Comparison of ENCODE assay signal across 8 cellular contexts in the genomic region with DNA sequence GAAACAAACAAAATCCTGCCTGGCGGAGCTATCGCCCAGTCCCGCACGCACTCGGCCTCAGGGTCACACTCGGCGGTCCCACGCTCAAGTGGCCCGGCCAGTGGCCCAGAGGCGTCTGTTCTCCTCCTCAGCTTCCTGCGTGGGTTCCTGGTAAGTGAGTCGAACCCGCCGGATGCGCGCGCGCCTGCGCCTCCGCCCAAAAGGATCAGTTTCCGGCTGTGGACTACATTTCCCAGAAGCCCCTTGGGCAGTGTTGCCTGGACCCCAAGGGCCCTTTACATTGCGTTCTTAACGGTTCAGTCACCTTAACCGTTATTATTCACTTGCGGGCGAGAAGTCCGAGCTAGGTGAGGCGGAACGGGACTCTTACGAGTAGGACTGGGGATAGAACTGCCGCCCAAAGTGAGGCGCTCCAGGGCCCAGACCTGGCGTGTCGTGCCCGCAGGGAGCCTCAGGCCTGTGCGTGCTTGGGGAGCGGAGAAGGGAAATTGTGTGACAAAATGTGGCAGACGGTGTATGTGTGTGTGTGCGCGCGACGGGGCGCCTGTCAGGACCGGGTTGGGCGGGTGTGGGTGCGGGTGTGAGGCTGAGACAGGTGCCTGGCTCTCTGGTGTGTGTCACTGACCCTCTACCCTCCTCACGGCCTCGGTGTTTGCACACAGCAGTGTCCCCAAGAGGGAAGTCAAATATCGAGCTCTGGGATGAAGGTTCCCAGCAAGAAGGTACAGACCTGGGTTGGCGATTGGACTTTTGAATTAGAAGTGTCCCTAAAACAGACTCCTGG. TPM values are rescaled to one million over a fixed set of nuclear protein-coding genes. Genes with fewer than 3 reads are reported as not detected.
DNase-seq lines count a peak whose midpoint lies in the region; ATAC-seq and TF ChIP-seq lines count a peak whose summit lies in the region.

A gene (plus strand): TSS at position 250 of the 784 bp plus-strand sequence. CDS start 1,267 bp downstream, outside the sequence.

- H3K36me3 ChIP-seq in adrenal gland (replicated peaks in 1 of 2) (no peaks in the 10 kb centered on the region), heart right ventricle (peaks cover 0 to 32% (median 0%) of the 10 kb centered on the region in 9 donors)

- H3K9me3 Mint-ChIP-seq in type B pancreatic cell: peaks cover 12% of the 10 kb centered on the region

- DNase-seq in NCI-H146 (lab: John Stamatoyannopoulos, UW) (peak; percentile 91), T follicular helper cell (ENCODE audit: low read depth) (peak; percentile 82), adrenal gland (peak; percentile 90 to 97 (median 92)), heart right ventricle (peak; percentile 91 to 94), pons (ENCODE audit: low spot score) (peak; percentile 90), type B pancreatic cell (ENCODE audit: extremely low spot score, unreplicated experiment) (peak; percentile 88)

- 0 to 1% (median 0%) methylated on average over 1 to 50 of the region's 50 CpGs for WGBS in adrenal gland, 4 donors
- WGBS in heart right ventricle, 2 donors: 1% methylated on average over 50 of the region's 50 CpGs

- H3K9me3 ChIP-seq in adrenal gland (replicated peaks in 1 of 3) (no peaks in the 10 kb centered on the region), heart right ventricle (peaks cover 0 to 12% (median 0%) of the 10 kb centered on the region in 11 donors)

- ATAC-seq in HG02870 (IDR thresholded peaks at IDR 0.05; ENCODE audit: unreplicated experiment): peak; percentile 83
- peak; percentile 98 to 100 (median 99) for ATAC-seq in heart right ventricle

- peaks cover 17% of the 10 kb centered on the region for H3K36me3 Mint-ChIP-seq in type B pancreatic cell

- TF ChIP-seq POLR2A in adrenal gland (IDR thresholded peaks at IDR 0.05): peak; percentile 67 to 93

- H3K4me1 ChIP-seq in adrenal gland (replicated peaks in 1 of 2): peaks cover 8 to 16% of the 10 kb centered on the region in 2 donors
- H3K4me1 ChIP-seq in heart right ventricle: peaks cover 0 to 24% (median 18%) of the 10 kb centered on the region in 9 donors

- peak within 1 kb of the TSS; percentile 96 for H3K4me3 Mint-ChIP-seq in type B pancreatic cell

- intact Hi-C loops in adrenal gland (cut with DNase I): no loop called here
- intact Hi-C loops in heart right ventricle (cut with DNase I): loop anchor here in 4 of 10 donors (2.0 kb wide), 2 partner anchors 24 to 26 kb away; a partner anchor contains a TSS

- TF ChIP-seq CTCF in GM12875 (IDR thresholded peaks at IDR 0.05; ENCODE audit: borderline replicate concordance, insufficient read depth, low read depth, low read length) (no peak), adrenal gland (IDR thresholded peaks at IDR 0.05) (no peak), heart right ventricle (IDR thresholded peaks at IDR 0.05) (no peak), type B pancreatic cell (conservative IDR thresholded peaks at IDR 0.05) (no peak)

- H3K4me1 Mint-ChIP-seq in type B pancreatic cell (ENCODE audit: unreplicated experiment): peaks cover 25% of the 10 kb centered on the region

- no peaks in the 10 kb centered on the region for H3K27me3 ChIP-seq in adrenal gland
- no peaks in the 10 kb centered on the region for H3K27me3 ChIP-seq in heart right ventricle

- H3K27ac ChIP-seq in adrenal gland (peak within 1 kb of the TSS; percentile 59 to 91 (median 84)), heart right ventricle (peak within 1 kb of the TSS; percentile 82 to 95 (median 91))

- H3K4me3 ChIP-seq in GM12875 (ENCODE audit: low read depth, low read length): peak within 1 kb of the TSS; percentile 61
- peak within 1 kb of the TSS; percentile 29 to 79 (median 62) for H3K4me3 ChIP-seq in adrenal gland
- peak within 1 kb of the TSS; percentile 64 to 83 (median 72) for H3K4me3 ChIP-seq in heart right ventricle

- no peaks in the 10 kb centered on the region for H3K27me3 Mint-ChIP-seq in type B pancreatic cell

- H3K27ac Mint-ChIP-seq in type B pancreatic cell: peak within 1 kb of the TSS; percentile 89

RNA-seq across cellular contexts. Expression of the gene that starts here (rescaled TPM):
- total RNA-seq in adrenal gland: 10 to 100 TPM in 2 of 8 donors, 1 to 10 TPM in 6; 5.3 to 15.0 (median 8.0) TPM
- 1 to 10 TPM; 4.0 to 5.1 (median 4.4) TPM for polyA plus RNA-seq in adrenal gland
- total RNA-seq in heart right ventricle: 10 to 100 TPM in 5 of 10 donors, 1 to 10 TPM in 5; 5.7 to 13.5 (median 8.9) TPM
- 1 to 10 TPM in 1 of 2 donors, under 1 TPM in 1; 0.72 to 4.8 TPM for polyA plus RNA-seq in heart right ventricle
- 1.7 and 5.5 TPM in 2 replicates for total RNA-seq in type B pancreatic cell (ENCODE audit: low replicate concordance)

Comparison
In these comparisons a context has a peak if more than half of its experiments do, and no peak if none do; other contexts are left out.
1. Peak in every context shown above with its lines: DNase-seq, ATAC-seq, H3K4me3 ChIP-seq and H3K27ac ChIP-seq.